ENCODE assay signal across 26 cellular contexts in genomic region chr3:177804032-177804431, GRCh38.
"Had no signal": no experiment of that assay in that cellular context is flagged by ENCODE, and none has a peak within 500 bp of the region (broad histone marks: within the 10 kb centered on the region; RNA-seq: fewer than 3 reads in every experiment).

No MANE protein-coding gene starts in this region.

- DNase-seq: activated CD4-positive, alpha-beta memory T cell treated with anti-CD3 and anti-CD28 coated beads, Interleukin-2, amount 10 ng/mL, durations not matched to agents 7 days and 5 days; activated CD4-positive, alpha-beta T cell treated with anti-CD3 and anti-CD28 coated beads, Interleukin-2, amount 50 U/mL, for 1 hour; activated CD4-positive, CD25-positive, alpha-beta regulatory T cell; activated gamma-delta T cell; activated naive CD4-positive, alpha-beta T cell treated with anti-CD3 and anti-CD28 coated beads for 36 hours; activated T-cell treated with anti-CD3 and anti-CD28 coated beads for 4 hours; activated T-cell treated with anti-CD3 and anti-CD28 coated beads, Interleukin-2, amount 50 U/mL, for 48 hours; amygdala; brain microvascular endothelial cell; cerebellar nuclear complex; MG63; MV-4-11; NCI-H1105 treated with DMSO at 0.1 percent for 48 hours; NCI-H1436 treated with DMSO at 0.1 percent for 48 hours; NCI-H187 treated with DMSO at 0.1 percent for 48 hours; NCI-H2107; NCI-H2171 treated with DMSO at 0.1 percent for 48 hours; NCI-H226; NCI-H526; NCI-H82; SJCRH30; SK-N-SH; T-helper 1 cell had no signal

- H3K36me3 Mint-ChIP-seq: activated naive CD8-positive, alpha-beta T cell had no signal

- H3K4me3 Mint-ChIP-seq: activated CD4-positive, alpha-beta memory T cell treated with anti-CD3 and anti-CD28 coated beads, Interleukin-2, amount 10 ng/mL, durations not matched to agents 7 days and 5 days; activated naive CD4-positive, alpha-beta T cell treated with anti-CD3 and anti-CD28 coated beads for 36 hours; activated naive CD8-positive, alpha-beta T cell; activated T-helper 17 cell treated with anti-CD3 and anti-CD28 coated beads, Interleukin-2, amount 50 U/mL, for 72 hours had no signal

- H3K27me3 Mint-ChIP-seq: activated CD4-positive, alpha-beta memory T cell treated with anti-CD3 and anti-CD28 coated beads, Interleukin-2, amount 10 ng/mL, durations not matched to agents 7 days and 5 days; activated naive CD8-positive, alpha-beta T cell had no signal

- H3K9me3 Mint-ChIP-seq: activated naive CD4-positive, alpha-beta T cell treated with anti-CD3 and anti-CD28 coated beads for 36 hours; activated T-helper 17 cell treated with anti-CD3 and anti-CD28 coated beads, Interleukin-2, amount 50 U/mL, for 72 hours had no signal

- H3K4me1 Mint-ChIP-seq: activated T-helper 17 cell treated with anti-CD3 and anti-CD28 coated beads, Interleukin-2, amount 50 U/mL, for 72 hours had no signal

- H3K27ac Mint-ChIP-seq: activated CD4-positive, alpha-beta memory T cell treated with anti-CD3 and anti-CD28 coated beads, Interleukin-2, amount 10 ng/mL, durations not matched to agents 7 days and 5 days; activated naive CD4-positive, alpha-beta T cell treated with anti-CD3 and anti-CD28 coated beads for 36 hours; activated naive CD8-positive, alpha-beta T cell; activated T-helper 17 cell treated with anti-CD3 and anti-CD28 coated beads, Interleukin-2, amount 50 U/mL, for 72 hours had no signal

- ATAC-seq: activated T-helper 17 cell treated with anti-CD3 and anti-CD28 coated beads, Interleukin-2, amount 50 U/mL, for 72 hours; Right ventricle myocardium inferior had no signal
